In the genomic region with DNA sequence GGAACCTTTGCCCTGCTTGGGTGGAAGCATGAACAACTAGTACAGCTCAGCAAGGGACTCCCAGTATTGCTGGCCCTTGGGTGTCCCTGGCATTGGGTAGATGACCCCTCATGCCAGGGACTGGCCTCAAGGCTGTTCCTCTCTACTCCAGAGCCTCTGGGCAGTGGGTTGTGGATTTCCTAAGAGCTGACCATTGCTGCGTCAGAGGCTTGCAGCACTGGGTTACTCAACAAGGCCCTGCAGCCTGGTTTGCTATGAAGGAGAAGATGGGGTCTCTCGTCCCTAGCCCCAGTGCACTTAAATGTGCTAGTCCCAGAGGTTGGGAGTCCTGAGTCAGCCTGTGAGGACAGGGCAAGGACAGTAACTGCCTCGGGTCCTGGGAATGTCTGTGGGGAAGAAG, we compare ENCODE assay signal across 2 cellular contexts.
TF ChIP-seq lines count a peak whose summit lies in the region.

No MANE protein-coding gene starts in this region.

TF ChIP-seq in liver, 16 proteins besides CTCF, POLR2A, EP300 and RAD21:
- TF ChIP-seq JUND (IDR thresholded peaks at IDR 0.05) (no peak), HNF4A (conservative IDR thresholded peaks at IDR 0.05) (no peak), HNF4G (IDR thresholded peaks at IDR 0.05) (no peak), NR2F2 (IDR thresholded peaks at IDR 0.05) (no peak), RXRA (IDR thresholded peaks at IDR 0.05) (no peak), TAF1 (conservative IDR thresholded peaks at IDR 0.05) (no peak)
- TF ChIP-seq, protein P1, sequence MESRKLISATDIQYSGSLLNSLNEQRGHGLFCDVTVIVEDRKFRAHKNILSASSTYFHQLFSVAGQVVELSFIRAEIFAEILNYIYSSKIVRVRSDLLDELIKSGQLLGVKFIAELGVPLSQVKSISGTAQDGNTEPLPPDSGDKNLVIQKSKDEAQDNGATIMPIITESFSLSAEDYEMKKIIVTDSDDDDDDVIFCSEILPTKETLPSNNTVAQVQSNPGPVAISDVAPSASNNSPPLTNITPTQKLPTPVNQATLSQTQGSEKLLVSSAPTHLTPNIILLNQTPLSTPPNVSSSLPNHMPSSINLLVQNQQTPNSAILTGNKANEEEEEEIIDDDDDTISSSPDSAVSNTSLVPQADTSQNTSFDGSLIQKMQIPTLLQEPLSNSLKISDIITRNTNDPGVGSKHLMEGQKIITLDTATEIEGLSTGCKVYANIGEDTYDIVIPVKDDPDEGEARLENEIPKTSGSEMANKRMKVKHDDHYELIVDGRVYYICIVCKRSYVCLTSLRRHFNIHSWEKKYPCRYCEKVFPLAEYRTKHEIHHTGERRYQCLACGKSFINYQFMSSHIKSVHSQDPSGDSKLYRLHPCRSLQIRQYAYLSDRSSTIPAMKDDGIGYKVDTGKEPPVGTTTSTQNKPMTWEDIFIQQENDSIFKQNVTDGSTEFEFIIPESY (IDR thresholded peaks at IDR 0.05): no peak

TF ChIP-seq in HepG2, 621 proteins besides CTCF, POLR2A, EP300 and RAD21:
- no peak for TF ChIP-seq LCORL (IDR thresholded peaks at IDR 0.05)
- no peak for TF ChIP-seq LCORL (CRISPR knock-in tag; IDR thresholded peaks at IDR 0.05)
- TF ChIP-seq ZNF841 (CRISPR knock-in tag; IDR thresholded peaks at IDR 0.05; ENCODE audit: borderline replicate concordance): no peak
- no peak for TF ChIP-seq KLF15 (CRISPR knock-in tag; IDR thresholded peaks at IDR 0.05; ENCODE audit: borderline replicate concordance)
- TF ChIP-seq, protein P2, sequence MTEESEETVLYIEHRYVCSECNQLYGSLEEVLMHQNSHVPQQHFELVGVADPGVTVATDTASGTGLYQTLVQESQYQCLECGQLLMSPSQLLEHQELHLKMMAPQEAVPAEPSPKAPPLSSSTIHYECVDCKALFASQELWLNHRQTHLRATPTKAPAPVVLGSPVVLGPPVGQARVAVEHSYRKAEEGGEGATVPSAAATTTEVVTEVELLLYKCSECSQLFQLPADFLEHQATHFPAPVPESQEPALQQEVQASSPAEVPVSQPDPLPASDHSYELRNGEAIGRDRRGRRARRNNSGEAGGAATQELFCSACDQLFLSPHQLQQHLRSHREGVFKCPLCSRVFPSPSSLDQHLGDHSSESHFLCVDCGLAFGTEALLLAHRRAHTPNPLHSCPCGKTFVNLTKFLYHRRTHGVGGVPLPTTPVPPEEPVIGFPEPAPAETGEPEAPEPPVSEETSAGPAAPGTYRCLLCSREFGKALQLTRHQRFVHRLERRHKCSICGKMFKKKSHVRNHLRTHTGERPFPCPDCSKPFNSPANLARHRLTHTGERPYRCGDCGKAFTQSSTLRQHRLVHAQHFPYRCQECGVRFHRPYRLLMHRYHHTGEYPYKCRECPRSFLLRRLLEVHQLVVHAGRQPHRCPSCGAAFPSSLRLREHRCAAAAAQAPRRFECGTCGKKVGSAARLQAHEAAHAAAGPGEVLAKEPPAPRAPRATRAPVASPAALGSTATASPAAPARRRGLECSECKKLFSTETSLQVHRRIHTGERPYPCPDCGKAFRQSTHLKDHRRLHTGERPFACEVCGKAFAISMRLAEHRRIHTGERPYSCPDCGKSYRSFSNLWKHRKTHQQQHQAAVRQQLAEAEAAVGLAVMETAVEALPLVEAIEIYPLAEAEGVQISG (CRISPR knock-in tag; IDR thresholded peaks at IDR 0.05): no peak
- TF ChIP-seq, protein P3, sequence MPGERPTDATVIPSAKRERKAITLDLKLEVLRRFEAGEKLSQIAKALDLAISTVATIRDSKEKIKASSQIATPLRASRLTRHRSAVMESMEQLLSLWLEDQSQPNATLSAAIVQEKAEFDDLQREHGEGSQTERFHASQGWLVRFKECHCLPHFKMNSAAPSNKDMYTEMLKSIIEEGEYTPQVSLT (CRISPR knock-in tag; IDR thresholded peaks at IDR 0.05; ENCODE audit: borderline replicate concordance, low read depth): no peak
- no peak for TF ChIP-seq ARNT (IDR thresholded peaks at IDR 0.05)
- TF ChIP-seq, protein P4, sequence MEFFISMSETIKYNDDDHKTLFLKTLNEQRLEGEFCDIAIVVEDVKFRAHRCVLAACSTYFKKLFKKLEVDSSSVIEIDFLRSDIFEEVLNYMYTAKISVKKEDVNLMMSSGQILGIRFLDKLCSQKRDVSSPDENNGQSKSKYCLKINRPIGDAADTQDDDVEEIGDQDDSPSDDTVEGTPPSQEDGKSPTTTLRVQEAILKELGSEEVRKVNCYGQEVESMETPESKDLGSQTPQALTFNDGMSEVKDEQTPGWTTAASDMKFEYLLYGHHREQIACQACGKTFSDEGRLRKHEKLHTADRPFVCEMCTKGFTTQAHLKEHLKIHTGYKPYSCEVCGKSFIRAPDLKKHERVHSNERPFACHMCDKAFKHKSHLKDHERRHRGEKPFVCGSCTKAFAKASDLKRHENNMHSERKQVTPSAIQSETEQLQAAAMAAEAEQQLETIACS (CRISPR knock-in tag; IDR thresholded peaks at IDR 0.05): no peak
- TF ChIP-seq ZNF703 (CRISPR knock-in tag; IDR thresholded peaks at IDR 0.05; ENCODE audit: borderline replicate concordance): no peak
- no peak for TF ChIP-seq MAZ (IDR thresholded peaks at IDR 0.05; ENCODE audit: borderline replicate concordance, low read depth, low read length)
- TF ChIP-seq MAZ (CRISPR knock-in tag; IDR thresholded peaks at IDR 0.05; ENCODE audit: low read depth): no peak
- TF ChIP-seq, protein P5, sequence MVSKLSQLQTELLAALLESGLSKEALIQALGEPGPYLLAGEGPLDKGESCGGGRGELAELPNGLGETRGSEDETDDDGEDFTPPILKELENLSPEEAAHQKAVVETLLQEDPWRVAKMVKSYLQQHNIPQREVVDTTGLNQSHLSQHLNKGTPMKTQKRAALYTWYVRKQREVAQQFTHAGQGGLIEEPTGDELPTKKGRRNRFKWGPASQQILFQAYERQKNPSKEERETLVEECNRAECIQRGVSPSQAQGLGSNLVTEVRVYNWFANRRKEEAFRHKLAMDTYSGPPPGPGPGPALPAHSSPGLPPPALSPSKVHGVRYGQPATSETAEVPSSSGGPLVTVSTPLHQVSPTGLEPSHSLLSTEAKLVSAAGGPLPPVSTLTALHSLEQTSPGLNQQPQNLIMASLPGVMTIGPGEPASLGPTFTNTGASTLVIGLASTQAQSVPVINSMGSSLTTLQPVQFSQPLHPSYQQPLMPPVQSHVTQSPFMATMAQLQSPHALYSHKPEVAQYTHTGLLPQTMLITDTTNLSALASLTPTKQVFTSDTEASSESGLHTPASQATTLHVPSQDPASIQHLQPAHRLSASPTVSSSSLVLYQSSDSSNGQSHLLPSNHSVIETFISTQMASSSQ (IDR thresholded peaks at IDR 0.05; ENCODE audit: low read depth): no peak
- TF ChIP-seq, protein P5 (CRISPR knock-in tag; IDR thresholded peaks at IDR 0.05; ENCODE audit: borderline replicate concordance): no peak
TF ChIP-seq in HepG2: peak in this region for 0.
